Comparison of ENCODE assay signal across 8 cellular contexts in genomic region chr4:89307446-89308160, GRCh38. TPM values are rescaled to one million over a fixed set of nuclear protein-coding genes. Genes with fewer than 3 reads are reported as not detected.
DNase-seq lines count a peak whose midpoint lies in the region; ATAC-seq and TF ChIP-seq lines count a peak whose summit lies in the region.

TSS of gene GPRIN3 (minus strand) at chr4:89307800. CDS start at chr4:89250110, 57,690 bp downstream.

- H3K4me3 ChIP-seq in ACC112 (ENCODE audit: low read depth, low read length): peak within 1 kb of the TSS; percentile 50
- H3K4me3 ChIP-seq in right atrium auricular region: peak within 1 kb of the TSS; percentile 59 to 74
- peak within 1 kb of the TSS; percentile 75 for H3K4me3 ChIP-seq in rectal smooth muscle tissue (ENCODE audit: low read length)

- H3K4me1 Mint-ChIP-seq in T-cell: peaks cover 67 to 74% (median 67%) of the 10 kb centered on the region in 3 donors

- peaks cover 54% of the 10 kb centered on the region for H3K27me3 ChIP-seq in ACC112 (ENCODE audit: insufficient read depth, low read length)
- H3K27me3 ChIP-seq in right atrium auricular region: no peaks in the 10 kb centered on the region
- H3K27me3 ChIP-seq in rectal smooth muscle tissue (ENCODE audit: control insufficient read depth, insufficient read depth, low read length): no peaks in the 10 kb centered on the region

- no peaks in the 10 kb centered on the region for H3K9me3 ChIP-seq in right atrium auricular region

- CTCF ChIA-PET in T-cell (lab: Charles Lee): interaction anchor here (0.6 to 2.2 kb wide), 8 partner anchors 8 to 127 kb away, joined by 3 to 10 read pairs (median 5); no protein-coding TSS in a partner anchor

- peak within 1 kb of the TSS; percentile 90 to 94 (median 90) for H3K4me3 Mint-ChIP-seq in T-cell

- DNase-seq in T-cell (peak in 33 of 34 experiments; percentile 46 to 77 (median 62)), amniotic epithelial cell (ENCODE audit: low read depth) (peak; percentile 16), right atrium auricular region (ENCODE audit: low spot score) (no peak), foreskin melanocyte (no peak)

- TF ChIP-seq CTCF in right atrium auricular region (IDR thresholded peaks at IDR 0.05): no peak

- no peak within 1 kb of the TSS for H2AFZ ChIP-seq in ACC112 (ENCODE audit: low read length, unreplicated experiment)

- H3K36me3 ChIP-seq in ACC112 (ENCODE audit: insufficient read depth, low read length) (no peaks in the 10 kb centered on the region), right atrium auricular region (no peaks in the 10 kb centered on the region), rectal smooth muscle tissue (ENCODE audit: control insufficient read depth, insufficient read depth, low read length) (no peaks in the 10 kb centered on the region)

- H3K79me2 ChIP-seq in ACC112 (ENCODE audit: control insufficient read depth, insufficient read depth, low read length, unreplicated experiment): no peaks in the 10 kb centered on the region

- POLR2A ChIA-PET in T-cell (lab: Charles Lee): interaction anchor here (0.9 to 1.8 kb wide), 7 partner anchors 8 to 25 kb away, joined by 3 to 6 read pairs (median 3); no protein-coding TSS in a partner anchor

- peak within 1 kb of the TSS; percentile 76 for H3K9ac ChIP-seq in rectal smooth muscle tissue (ENCODE audit: low read length)

- no peaks in the 10 kb centered on the region for H3K9me3 Mint-ChIP-seq in T-cell

- peak; percentile 56 for ATAC-seq in GM19043 (IDR thresholded peaks at IDR 0.05; ENCODE audit: low read depth, unreplicated experiment)
- ATAC-seq in HG03521 (IDR thresholded peaks at IDR 0.05; ENCODE audit: unreplicated experiment): peak; percentile 71
- ATAC-seq in T-cell (replicated peaks in 1 of 4): peak; percentile 65 to 78 (median 73)

- H3K27ac ChIP-seq in ACC112 (ENCODE audit: low read depth, low read length): no peak within 1 kb of the TSS
- H3K27ac ChIP-seq in right atrium auricular region: peak within 1 kb of the TSS; percentile 79 to 86
- no peak within 1 kb of the TSS for H3K27ac ChIP-seq in rectal smooth muscle tissue (ENCODE audit: low read depth, low read length)

- H3K27ac Mint-ChIP-seq in T-cell: peak within 1 kb of the TSS; percentile 92 to 96

- H3K36me3 Mint-ChIP-seq in T-cell: no peaks in the 10 kb centered on the region

- H3K27me3 Mint-ChIP-seq in T-cell: no peaks in the 10 kb centered on the region

- H3K4me1 ChIP-seq in ACC112 (ENCODE audit: control insufficient read depth, insufficient read depth, low read length, unreplicated experiment) (no peaks in the 10 kb centered on the region), right atrium auricular region (peaks cover 0 to 11% of the 10 kb centered on the region in 2 donors), rectal smooth muscle tissue (ENCODE audit: control insufficient read depth, insufficient read depth, low read length) (no peaks in the 10 kb centered on the region)

RNA-seq across cellular contexts. Expression of gene GPRIN3, which starts in this region (rescaled TPM):
- total RNA-seq in T-cell (10 to 100 TPM; 17.4 to 56.1 (median 23.0) TPM), right atrium auricular region (1 to 10 TPM; 5.2 to 7.8 TPM)

Comparison
In these comparisons a context has a peak if more than half of its experiments do, and no peak if none do; other contexts are left out.
1. H3K27ac ChIP-seq: peak in right atrium auricular region (2 of 2); none in ACC112 (single experiment) and rectal smooth muscle tissue (single experiment).
2. DNase-seq: peak in T-cell (33 of 34) and amniotic epithelial cell (single experiment); none in right atrium auricular region (single experiment) and foreskin melanocyte (single experiment).
3. Peak in every context shown above with its lines, with median percentiles within 50 percentile points of each other: H3K4me3 ChIP-seq and ATAC-seq.